In genomic region chr21:17387030-17387617, GRCh38 we compare ENCODE assay signal across 8 cellular contexts.
DNase-seq lines count a peak whose midpoint lies in the region; ATAC-seq and TF ChIP-seq lines count a peak whose summit lies in the region.

No MANE protein-coding gene starts in this region.

- CTCF ChIA-PET in activated CD4-positive, alpha-beta memory T cell treated with anti-CD3 and anti-CD28 coated beads, Interleukin-2, amount 10 ng/mL, durations not matched to agents 7 days and 5 days (lab: Charles Lee): interaction anchor here (0.7 to 4.8 kb wide), 16 partner anchors 8 to 249 kb away, joined by 3 to 62 read pairs (median 3); no protein-coding TSS in a partner anchor

- no peaks in the 10 kb centered on the region for H3K4me1 ChIP-seq in neutrophil (ENCODE audit: control insufficient read depth in 1 of 2, insufficient read depth in 1 of 2, low read depth in 1 of 2, low read length in 1 of 2)

- no peak overlapping the region for H3K27ac ChIP-seq in neutrophil

- no peaks in the 10 kb centered on the region for H3K9me3 ChIP-seq in neutrophil

- no peaks in the 10 kb centered on the region for H3K9me3 Mint-ChIP-seq in activated CD4-positive, alpha-beta memory T cell treated with anti-CD3 and anti-CD28 coated beads, Interleukin-2, amount 10 ng/mL, durations not matched to agents 7 days and 5 days

- no peaks in the 10 kb centered on the region for H3K36me3 Mint-ChIP-seq in activated CD4-positive, alpha-beta memory T cell treated with anti-CD3 and anti-CD28 coated beads, Interleukin-2, amount 10 ng/mL, durations not matched to agents 7 days and 5 days (ENCODE audit: low read depth)

- H3K36me3 ChIP-seq in neutrophil: no peaks in the 10 kb centered on the region

- no peak overlapping the region for H3K4me3 Mint-ChIP-seq in activated CD4-positive, alpha-beta memory T cell treated with anti-CD3 and anti-CD28 coated beads, Interleukin-2, amount 10 ng/mL, durations not matched to agents 7 days and 5 days

- DNase-seq in AML-193 (lab: John Stamatoyannopoulos, UW) (peak; percentile 59 to 60), HPDE6-E6E7 (ENCODE audit: extremely low spot score) (peak; percentile 36), NCI-H69 (lab: John Stamatoyannopoulos, UW) (peak; percentile 86), fibroblast of gingiva (ENCODE audit: low read depth) (peak; percentile 40)
- DNase-seq in activated CD4-positive, alpha-beta memory T cell treated with anti-CD3 and anti-CD28 coated beads, Interleukin-2, amount 10 ng/mL, durations not matched to agents 7 days and 5 days: peak; percentile 35

- POLR2A ChIA-PET in activated CD4-positive, alpha-beta memory T cell treated with anti-CD3 and anti-CD28 coated beads, Interleukin-2, amount 10 ng/mL, durations not matched to agents 7 days and 5 days (lab: Charles Lee): no interaction called here

- peak; percentile 48 for TF ChIP-seq CTCF in neutrophil (IDR thresholded peaks at IDR 0.05)

- H3K27me3 Mint-ChIP-seq in activated CD4-positive, alpha-beta memory T cell treated with anti-CD3 and anti-CD28 coated beads, Interleukin-2, amount 10 ng/mL, durations not matched to agents 7 days and 5 days: no peaks in the 10 kb centered on the region

- no peaks in the 10 kb centered on the region for H3K4me1 Mint-ChIP-seq in activated CD4-positive, alpha-beta memory T cell treated with anti-CD3 and anti-CD28 coated beads, Interleukin-2, amount 10 ng/mL, durations not matched to agents 7 days and 5 days

- no peak overlapping the region for H3K4me3 ChIP-seq in neutrophil (ENCODE audit: low read depth in 1 of 2, low read length in 1 of 2)

- no peak overlapping the region for H3K27ac Mint-ChIP-seq in activated CD4-positive, alpha-beta memory T cell treated with anti-CD3 and anti-CD28 coated beads, Interleukin-2, amount 10 ng/mL, durations not matched to agents 7 days and 5 days

- H3K27me3 ChIP-seq in neutrophil: no peaks in the 10 kb centered on the region

- ATAC-seq in GM18517 (IDR thresholded peaks at IDR 0.05; ENCODE audit: unreplicated experiment): peak; percentile 81
- ATAC-seq in HG03175 (IDR thresholded peaks at IDR 0.05; ENCODE audit: unreplicated experiment): no peak

Comparison
In these comparisons a context has a peak if more than half of its experiments do, and no peak if none do; other contexts are left out.
1. DNase-seq: peak in every context shown above with its lines; median percentile 86 in NCI-H69; 60 in AML-193; 40 in fibroblast of gingiva; 36 in HPDE6-E6E7; 35 in activated CD4-positive, alpha-beta memory T cell treated with anti-CD3 and anti-CD28 coated beads, Interleukin-2, amount 10 ng/mL, durations not matched to agents 7 days and 5 days.